Comparison of ENCODE assay signal across 23 cellular contexts in the genomic region with DNA sequence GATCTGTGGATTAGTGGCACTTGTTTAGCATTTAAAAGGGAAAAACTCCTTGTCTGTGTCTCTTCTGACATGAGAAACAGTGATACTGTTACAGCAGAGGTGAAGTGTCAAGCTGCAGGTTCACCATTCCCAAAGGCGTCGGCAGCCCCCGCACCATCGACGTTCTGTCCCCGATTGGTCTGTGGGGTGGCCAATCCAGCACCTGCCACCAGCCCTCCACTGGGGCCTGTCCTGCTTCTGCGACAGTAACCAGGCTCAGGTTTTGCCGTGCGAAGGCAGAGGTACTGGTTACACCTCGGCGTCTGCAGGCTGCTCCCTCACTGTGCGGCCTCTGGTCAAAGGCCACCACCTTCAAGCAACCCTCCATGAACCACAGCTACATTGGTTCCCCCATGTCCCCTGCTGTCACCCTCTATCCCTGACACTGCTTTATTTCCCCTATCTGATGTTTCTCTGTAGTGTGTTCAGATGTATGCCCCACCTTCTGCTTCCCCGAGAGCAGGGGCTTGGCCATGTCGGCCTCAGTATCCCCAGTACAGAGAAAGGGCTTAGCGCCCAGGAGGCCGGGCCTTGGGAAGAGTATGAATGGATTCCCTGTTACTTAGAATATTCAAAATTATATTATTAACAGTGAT. TPM values are rescaled to one million over a fixed set of nuclear protein-coding genes. Genes with fewer than 3 reads are reported as not detected.
DNase-seq lines count a peak whose midpoint lies in the region; ATAC-seq and TF ChIP-seq lines count a peak whose summit lies in the region.
"Had no signal": no experiment of that assay in that cellular context is flagged by ENCODE, and none has a peak within 500 bp of the region (broad histone marks: within the 10 kb centered on the region; RNA-seq: fewer than 3 reads in every experiment).

No MANE protein-coding gene starts in this region.

- TF ChIP-seq CTCF in RWPE2 (IDR thresholded peaks at IDR 0.05; ENCODE audit: poor library complexity, severe bottlenecking): no peak
- TF ChIP-seq CTCF in progenitor cell of endocrine pancreas (IDR thresholded peaks at IDR 0.05; ENCODE audit: unreplicated experiment): no peak
- no peak for TF ChIP-seq CTCF in WTC11 (IDR thresholded peaks at IDR 0.05)
- no peak for TF ChIP-seq CTCF in spleen (IDR thresholded peaks at IDR 0.05 in 8 of 11, conservative IDR thresholded peaks at IDR 0.05 in 3 of 11)

- H3K4me3 ChIP-seq in RWPE2 (ENCODE audit: severe bottlenecking) (no peak overlapping the region), spleen (no peak overlapping the region)
- H3K4me3 ChIP-seq: GM23248 had no signal

- H3K27ac ChIP-seq in RWPE2 (ENCODE audit: poor library complexity, severe bottlenecking) (no peak overlapping the region), spleen (no peak overlapping the region)
- H3K27ac ChIP-seq: GM23248 had no signal

- H3K9me3 ChIP-seq in RWPE2 (ENCODE audit: severe bottlenecking) (no peaks in the 10 kb centered on the region), spleen (no peaks in the 10 kb centered on the region)

- CTCF ChIA-PET in activated CD8-positive, alpha-beta memory T cell treated with anti-CD3 and anti-CD28 coated beads, Interleukin-2, amount 10 ng/mL, durations not matched to agents 7 days and 5 days (lab: Charles Lee): no interaction called here
- CTCF ChIA-PET in WTC11 (lab: Charles Lee): no interaction called here

- DNase-seq in activated CD8-positive, alpha-beta memory T cell treated with anti-CD3 and anti-CD28 coated beads, Interleukin-2, amount 10 ng/mL, durations not matched to agents 7 days and 5 days: peak; percentile 35
- DNase-seq in activated CD8-positive, alpha-beta memory T cell treated with anti-CD3 and anti-CD28 coated beads for 24 hours: no peak
- peak; percentile 29 for DNase-seq in RWPE2 (ENCODE audit: low spot score)
- DNase-seq in iPS-NIHi11 (ENCODE audit: low spot score): peak; percentile 5
- no peak for DNase-seq in progenitor cell of endocrine pancreas (ENCODE audit: low spot score, unreplicated experiment)
- DNase-seq in WTC11 (ENCODE audit: low spot score): no peak
- DNase-seq in SIG-M5 (lab: John Stamatoyannopoulos, UW): no peak
- DNase-seq in spleen: no peak
- DNase-seq: 8988T, DMS 273 treated with DMSO at 0.1 percent for 48 hours, GM23248, HCEC 1CT, Kasumi-1, MM.1S, NCI-H1092, NCI-H1436 treated with DMSO at 0.1 percent for 48 hours, NCI-H2029, NCI-H345, NCI-H526, PC-3 had no signal

- no peaks in the 10 kb centered on the region for H3K27me3 Mint-ChIP-seq in activated CD8-positive, alpha-beta memory T cell treated with anti-CD3 and anti-CD28 coated beads, Interleukin-2, amount 10 ng/mL, durations not matched to agents 7 days and 5 days
- H3K27me3 Mint-ChIP-seq in progenitor cell of endocrine pancreas: no peaks in the 10 kb centered on the region
- H3K27me3 Mint-ChIP-seq in WTC11 (ENCODE audit: low read depth): no peaks in the 10 kb centered on the region
- H3K27me3 Mint-ChIP-seq: IgD-negative memory B cell had no signal

- intact Hi-C loops in spleen (cut with DNase I; ENCODE audit: low total_unique reads): no loop called here

- no peak for TF ChIP-seq POLR2A in spleen (IDR thresholded peaks at IDR 0.05)

- ATAC-seq in activated CD8-positive, alpha-beta memory T cell treated with anti-CD3 and anti-CD28 coated beads, Interleukin-2, amount 10 ng/mL, durations not matched to agents 7 days and 5 days: no peak
- ATAC-seq in RWPE2 (ENCODE audit: low read depth): no peak
- ATAC-seq in WTC11: no peak
- ATAC-seq: PC-3 had no signal

- H3K4me1 Mint-ChIP-seq in activated CD8-positive, alpha-beta memory T cell treated with anti-CD3 and anti-CD28 coated beads, Interleukin-2, amount 10 ng/mL, durations not matched to agents 7 days and 5 days: peaks cover 6% of the 10 kb centered on the region
- H3K4me1 Mint-ChIP-seq in progenitor cell of endocrine pancreas (ENCODE audit: low read depth) (no peaks in the 10 kb centered on the region), WTC11 (peaks cover 27% of the 10 kb centered on the region)

- H3K27me3 ChIP-seq in RWPE2 (ENCODE audit: insufficient read depth, poor library complexity, severe bottlenecking): no peaks in the 10 kb centered on the region
- H3K27me3 ChIP-seq in spleen (replicated peaks in 1 of 7): no peaks in the 10 kb centered on the region

- H3K27ac Mint-ChIP-seq in activated CD8-positive, alpha-beta memory T cell treated with anti-CD3 and anti-CD28 coated beads, Interleukin-2, amount 10 ng/mL, durations not matched to agents 7 days and 5 days: no peak overlapping the region
- H3K27ac Mint-ChIP-seq in progenitor cell of endocrine pancreas (peak overlapping the region; percentile 91), WTC11 (no peak overlapping the region)

- H3K4me1 ChIP-seq in RWPE2 (ENCODE audit: insufficient read depth, poor library complexity, severe bottlenecking) (no peaks in the 10 kb centered on the region), spleen (peaks cover 0 to 11% (median 8%) of the 10 kb centered on the region in 6 donors)

- H3K9me3 Mint-ChIP-seq in activated CD8-positive, alpha-beta memory T cell treated with anti-CD3 and anti-CD28 coated beads, Interleukin-2, amount 10 ng/mL, durations not matched to agents 7 days and 5 days (ENCODE audit: low read depth): no peaks in the 10 kb centered on the region
- no peaks in the 10 kb centered on the region for H3K9me3 Mint-ChIP-seq in progenitor cell of endocrine pancreas (ENCODE audit: low read depth)
- no peaks in the 10 kb centered on the region for H3K9me3 Mint-ChIP-seq in WTC11
- H3K9me3 Mint-ChIP-seq: CD14-positive monocyte, IgD-negative memory B cell had no signal

- peaks cover 4% of the 10 kb centered on the region for H3K36me3 Mint-ChIP-seq in activated CD8-positive, alpha-beta memory T cell treated with anti-CD3 and anti-CD28 coated beads, Interleukin-2, amount 10 ng/mL, durations not matched to agents 7 days and 5 days
- peaks cover 15% of the 10 kb centered on the region for H3K36me3 Mint-ChIP-seq in progenitor cell of endocrine pancreas (ENCODE audit: insufficient read depth)
- H3K36me3 Mint-ChIP-seq in WTC11: peaks cover 28% of the 10 kb centered on the region
- H3K36me3 Mint-ChIP-seq: IgD-negative memory B cell had no signal

- POLR2A ChIA-PET in WTC11 (lab: Charles Lee): no interaction called here

- H3K4me3 Mint-ChIP-seq in activated CD8-positive, alpha-beta memory T cell treated with anti-CD3 and anti-CD28 coated beads, Interleukin-2, amount 10 ng/mL, durations not matched to agents 7 days and 5 days: no peak overlapping the region
- no peak overlapping the region for H3K4me3 Mint-ChIP-seq in progenitor cell of endocrine pancreas (ENCODE audit: low read depth)
- no peak overlapping the region for H3K4me3 Mint-ChIP-seq in WTC11
- H3K4me3 Mint-ChIP-seq: CD14-positive monocyte, IgD-negative memory B cell had no signal

- 94 to 97% (median 95%) methylated on average over 15 to 16 of the region's 16 CpGs for WGBS in spleen, 5 donors

- no peaks in the 10 kb centered on the region; the same call in 1 of the 2 replicates for H3K36me3 ChIP-seq in RWPE2 (ENCODE audit: low read depth)
- H3K36me3 ChIP-seq in spleen: peaks cover 0 to 20% (median 3%) of the 10 kb centered on the region in 6 donors

TF ChIP-seq in WTC11, 78 proteins besides CTCF, POLR2A, EP300 and RAD21 (continues in another document):
- TF ChIP-seq, protein P1, sequence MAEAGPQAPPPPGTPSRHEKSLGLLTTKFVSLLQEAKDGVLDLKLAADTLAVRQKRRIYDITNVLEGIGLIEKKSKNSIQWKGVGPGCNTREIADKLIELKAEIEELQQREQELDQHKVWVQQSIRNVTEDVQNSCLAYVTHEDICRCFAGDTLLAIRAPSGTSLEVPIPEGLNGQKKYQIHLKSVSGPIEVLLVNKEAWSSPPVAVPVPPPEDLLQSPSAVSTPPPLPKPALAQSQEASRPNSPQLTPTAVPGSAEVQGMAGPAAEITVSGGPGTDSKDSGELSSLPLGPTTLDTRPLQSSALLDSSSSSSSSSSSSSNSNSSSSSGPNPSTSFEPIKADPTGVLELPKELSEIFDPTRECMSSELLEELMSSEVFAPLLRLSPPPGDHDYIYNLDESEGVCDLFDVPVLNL (CRISPR knock-in tag; IDR thresholded peaks at IDR 0.05; ENCODE audit: borderline replicate concordance, low read depth): no peak
- TF ChIP-seq CREB1 (CRISPR knock-in tag; IDR thresholded peaks at IDR 0.05) (no peak), NFATC4 (CRISPR knock-in tag; IDR thresholded peaks at IDR 0.05) (no peak), EMX1 (CRISPR knock-in tag; IDR thresholded peaks at IDR 0.05) (no peak), ZNF263 (CRISPR knock-in tag; IDR thresholded peaks at IDR 0.05; ENCODE audit: low read depth) (no peak)
- TF ChIP-seq, protein P2, sequence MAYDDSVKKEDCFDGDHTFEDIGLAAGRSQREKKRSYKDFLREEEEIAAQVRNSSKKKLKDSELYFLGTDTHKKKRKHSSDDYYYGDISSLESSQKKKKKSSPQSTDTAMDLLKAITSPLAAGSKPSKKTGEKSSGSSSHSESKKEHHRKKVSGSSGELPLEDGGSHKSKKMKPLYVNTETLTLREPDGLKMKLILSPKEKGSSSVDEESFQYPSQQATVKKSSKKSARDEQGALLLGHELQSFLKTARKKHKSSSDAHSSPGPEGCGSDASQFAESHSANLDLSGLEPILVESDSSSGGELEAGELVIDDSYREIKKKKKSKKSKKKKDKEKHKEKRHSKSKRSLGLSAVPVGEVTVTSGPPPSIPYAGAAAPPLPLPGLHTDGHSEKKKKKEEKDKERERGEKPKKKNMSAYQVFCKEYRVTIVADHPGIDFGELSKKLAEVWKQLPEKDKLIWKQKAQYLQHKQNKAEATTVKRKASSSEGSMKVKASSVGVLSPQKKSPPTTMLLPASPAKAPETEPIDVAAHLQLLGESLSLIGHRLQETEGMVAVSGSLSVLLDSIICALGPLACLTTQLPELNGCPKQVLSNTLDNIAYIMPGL (CRISPR knock-in tag; IDR thresholded peaks at IDR 0.05): no peak

RNA-seq across cellular contexts. Expression of a gene that starts 8.6 kb away (rescaled TPM):
- under 1 TPM in 1 of 2 experiments, not detected in 1; 0.05 TPM for total RNA-seq in activated CD8-positive, alpha-beta memory T cell treated with anti-CD3 and anti-CD28 coated beads, Interleukin-2, amount 10 ng/mL, durations not matched to agents 7 days and 5 days
- total RNA-seq in progenitor cell of endocrine pancreas (0.31 and 0.40 TPM in 2 replicates), WTC11 (2021) (1.1 to 1.4 TPM (median 1.1 TPM) in 3 replicates), spleen (1 to 10 TPM in 4 of 7 donors, under 1 TPM in 3; 0.65 to 5.1 (median 1.5) TPM)
- polyA plus RNA-seq in spleen: 1 to 10 TPM; 1.3 to 6.2 (median 3.8) TPM
- total RNA-seq: PC-3 had no signal
- polyA plus RNA-seq: CD14-positive monocyte had no signal

RNA-seq across cellular contexts. Expression of a gene that starts 30.7 kb away (rescaled TPM):
- total RNA-seq in activated CD8-positive, alpha-beta memory T cell treated with anti-CD3 and anti-CD28 coated beads, Interleukin-2, amount 10 ng/mL, durations not matched to agents 7 days and 5 days: 10 to 100 TPM; 29.1 to 53.8 TPM
- 49.2 and 55.1 TPM in 2 replicates for total RNA-seq in progenitor cell of endocrine pancreas
- total RNA-seq in WTC11 (2021): 68.4 to 70.2 TPM (median 69.6 TPM) in 3 replicates
- 10 to 100 TPM; 13.5 to 22.7 (median 17.5) TPM for total RNA-seq in spleen
- 1 to 10 TPM; 5.8 to 10.0 (median 6.7) TPM for polyA plus RNA-seq in spleen

RNA-seq across cellular contexts. Expression of a gene that starts 46.9 kb away (rescaled TPM):
- total RNA-seq in activated CD8-positive, alpha-beta memory T cell treated with anti-CD3 and anti-CD28 coated beads, Interleukin-2, amount 10 ng/mL, durations not matched to agents 7 days and 5 days: not detected
- 0.07 and 0.13 TPM in 2 replicates for total RNA-seq in progenitor cell of endocrine pancreas
- 0.07 TPM in 1 of 3 replicates, not detected in the others for total RNA-seq in WTC11 (2021)
- total RNA-seq in spleen: under 1 TPM in 5 of 7 donors, not detected in 2; 0.15 to 0.85 (median 0.23) TPM
- under 1 TPM; 0.09 to 0.29 (median 0.22) TPM for polyA plus RNA-seq in spleen
- total RNA-seq: PC-3 had no signal
- polyA plus RNA-seq: AG04450, IgD-negative memory B cell had no signal

Comparison
In these comparisons a context has a peak if more than half of its experiments do, and no peak if none do; other contexts are left out.
1. DNase-seq: peak in activated CD8-positive, alpha-beta memory T cell treated with anti-CD3 and anti-CD28 coated beads, Interleukin-2, amount 10 ng/mL, durations not matched to agents 7 days and 5 days (single experiment), RWPE2 (single experiment) and iPS-NIHi11 (single experiment); none in activated CD8-positive, alpha-beta memory T cell treated with anti-CD3 and anti-CD28 coated beads for 24 hours (single experiment), progenitor cell of endocrine pancreas (single experiment), WTC11 (single experiment), SIG-M5 (single experiment) and spleen (single experiment).